10 cellular contexts compared by ENCODE assay signal in genomic region chr16:50396770-50397525, GRCh38. TPM values are rescaled to one million over a fixed set of nuclear protein-coding genes. Genes with fewer than 3 reads are reported as not detected.
DNase-seq lines count a peak whose midpoint lies in the region; ATAC-seq and TF ChIP-seq lines count a peak whose summit lies in the region.
"Had no signal": no experiment of that assay in that cellular context is flagged by ENCODE, and none has a peak within 500 bp of the region (broad histone marks: within the 10 kb centered on the region; RNA-seq: fewer than 3 reads in every experiment).

No MANE protein-coding gene starts in this region.

- H3K36me3 ChIP-seq in brain microvascular endothelial cell (replicated peaks): no peaks in the 10 kb centered on the region

- ATAC-seq in GM21825 (IDR thresholded peaks at IDR 0.05; ENCODE audit: unreplicated experiment) (no peak), HG03175 (IDR thresholded peaks at IDR 0.05; ENCODE audit: unreplicated experiment) (no peak)

- H3K4me3 ChIP-seq in brain microvascular endothelial cell (ENCODE audit: low read depth, low read length): no peak overlapping the region

- no peaks in the 10 kb centered on the region for H3K27me3 ChIP-seq in brain microvascular endothelial cell (replicated peaks)

- in situ Hi-C loops in brain microvascular endothelial cell (cut with HindIII; ENCODE audit: low pct_ligation_motif_present, low sequenced_read_pairs): no loop called here

- H3K27ac ChIP-seq in brain microvascular endothelial cell: no peak overlapping the region

- DNase-seq in EL: peak; percentile 72
- DNase-seq in LHCN-M2 (ENCODE audit: low read depth): peak; percentile 14
- peak; percentile 62 for DNase-seq in brain microvascular endothelial cell
- peak; percentile 35 for DNase-seq in mesenteric fat pad (ENCODE audit: low spot score)
- DNase-seq in OCI-M1 (lab: John Stamatoyannopoulos, UW): no peak
- no peak for DNase-seq in Kasumi-1 (lab: John Stamatoyannopoulos, UW)
- DNase-seq: DND-41, NCI-H1105 had no signal

- TF ChIP-seq CTCF in brain microvascular endothelial cell (IDR thresholded peaks at IDR 0.05; ENCODE audit: low read depth, low read length, missing control alignments): no peak

RNA-seq across cellular contexts. Expression of gene BRD7, which starts 28.2 kb away (rescaled TPM):
- total RNA-seq in LHCN-M2 (2014; rRNA removed) (47.1 and 49.1 TPM in 2 replicates), mesenteric fat pad (52.6 TPM)
- 24.0 TPM for polyA plus RNA-seq in LHCN-M2 (2012)

Comparison
In these comparisons a context has a peak if more than half of its experiments do, and no peak if none do; other contexts are left out.
1. DNase-seq: peak in EL (single experiment), LHCN-M2 (single experiment), brain microvascular endothelial cell (single experiment) and mesenteric fat pad (single experiment); none in OCI-M1 (single experiment) and Kasumi-1 (0 of 2).